Comparison of ENCODE assay signal across 12 cellular contexts in the genomic region with DNA sequence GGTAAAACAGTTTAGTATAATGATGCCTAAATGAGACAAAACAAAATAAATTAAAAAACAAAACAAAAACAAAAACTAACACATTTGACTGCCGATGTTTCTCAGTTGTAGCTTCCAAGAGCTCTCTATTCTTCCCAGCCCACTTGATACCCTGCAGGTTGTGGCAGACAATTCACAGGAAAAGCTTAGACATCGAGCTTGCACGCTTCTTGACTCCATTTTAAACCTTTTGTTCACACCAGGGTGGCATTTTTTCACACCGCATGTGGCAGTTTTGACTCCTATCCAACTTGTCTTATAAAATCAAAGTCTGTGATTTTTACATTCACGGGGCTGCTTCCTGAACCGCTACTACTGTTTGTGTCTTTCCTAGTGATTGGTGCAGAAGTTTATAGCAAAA.
DNase-seq lines count a peak whose midpoint lies in the region; ATAC-seq and TF ChIP-seq lines count a peak whose summit lies in the region.
"Had no signal": no experiment of that assay in that cellular context is flagged by ENCODE, and none has a peak within 500 bp of the region (broad histone marks: within the 10 kb centered on the region; RNA-seq: fewer than 3 reads in every experiment).

No MANE protein-coding gene starts in this region.

- no peaks in the 10 kb centered on the region for H3K4me1 ChIP-seq in CD8-positive, alpha-beta memory T cell (ENCODE audit: insufficient read depth, low read length)

- TF ChIP-seq CTCF in chondrocyte (IDR thresholded peaks at IDR 0.05): no peak

- intact Hi-C loops in activated T-helper 1 cell treated with anti-CD3 and anti-CD28 coated beads, Interleukin-12 subunit alpha, Interleukin-12 subunit beta, Interleukin-2, Interleukin-4 antibody, amounts not matched to agents 30 ng/mL and 10 ng/mL and 1 ng/mL, durations not matched to agents 14 hours and 24 hours and 36 hours (cut with micrococcal nuclease): no loop called here

- CTCF ChIA-PET in CD8-positive, alpha-beta memory T cell (lab: Charles Lee): no interaction called here

- H3K27ac Mint-ChIP-seq in chondrocyte (ENCODE audit: unreplicated experiment): peak overlapping the region; percentile 90
- H3K27ac Mint-ChIP-seq in CD8-positive, alpha-beta memory T cell: no peak overlapping the region
- no peak overlapping the region for H3K27ac Mint-ChIP-seq in activated T-helper 1 cell treated with anti-CD3 and anti-CD28 coated beads, Interleukin-12 subunit alpha, Interleukin-12 subunit beta, Interleukin-2, Interleukin-4 antibody, amounts not matched to agents 30 ng/mL and 10 ng/mL and 1 ng/mL, durations not matched to agents 14 hours and 24 hours and 36 hours

- H3K4me1 Mint-ChIP-seq in chondrocyte (ENCODE audit: low read depth): peaks cover 61% of the 10 kb centered on the region
- H3K4me1 Mint-ChIP-seq in CD8-positive, alpha-beta memory T cell: no peaks in the 10 kb centered on the region
- H3K4me1 Mint-ChIP-seq in activated T-helper 1 cell treated with anti-CD3 and anti-CD28 coated beads, Interleukin-12 subunit alpha, Interleukin-12 subunit beta, Interleukin-2, Interleukin-4 antibody, amounts not matched to agents 30 ng/mL and 10 ng/mL and 1 ng/mL, durations not matched to agents 14 hours and 24 hours and 36 hours (ENCODE audit: low read depth): no peaks in the 10 kb centered on the region

- no peaks in the 10 kb centered on the region for H3K9me3 Mint-ChIP-seq in chondrocyte (ENCODE audit: low read depth)
- H3K9me3 Mint-ChIP-seq in CD8-positive, alpha-beta memory T cell: peaks cover 0 to 2% (median 0%) of the 10 kb centered on the region in 5 donors
- H3K9me3 Mint-ChIP-seq in activated T-helper 1 cell treated with anti-CD3 and anti-CD28 coated beads, Interleukin-12 subunit alpha, Interleukin-12 subunit beta, Interleukin-2, Interleukin-4 antibody, amounts not matched to agents 30 ng/mL and 10 ng/mL and 1 ng/mL, durations not matched to agents 14 hours and 24 hours and 36 hours: no peaks in the 10 kb centered on the region

- POLR2A ChIA-PET in CD8-positive, alpha-beta memory T cell (lab: Charles Lee): no interaction called here

- H3K27ac ChIP-seq in layer of hippocampus (ENCODE audit: low read depth, low read length): peak overlapping the region; percentile 70
- H3K27ac ChIP-seq in CD8-positive, alpha-beta memory T cell (ENCODE audit: low read depth, low read length): no peak overlapping the region

- no peaks in the 10 kb centered on the region for H3K36me3 ChIP-seq in CD8-positive, alpha-beta memory T cell (ENCODE audit: insufficient read depth, low read length)

- peak overlapping the region; percentile 55 for H3K4me3 Mint-ChIP-seq in chondrocyte (ENCODE audit: unreplicated experiment)
- no peak overlapping the region for H3K4me3 Mint-ChIP-seq in CD8-positive, alpha-beta memory T cell
- no peak overlapping the region for H3K4me3 Mint-ChIP-seq in activated T-helper 1 cell treated with anti-CD3 and anti-CD28 coated beads, Interleukin-12 subunit alpha, Interleukin-12 subunit beta, Interleukin-2, Interleukin-4 antibody, amounts not matched to agents 30 ng/mL and 10 ng/mL and 1 ng/mL, durations not matched to agents 14 hours and 24 hours and 36 hours

- no peak overlapping the region for H3K4me3 ChIP-seq in CD8-positive, alpha-beta memory T cell (ENCODE audit: low read length)

- no peaks in the 10 kb centered on the region for H3K9me3 ChIP-seq in CD8-positive, alpha-beta memory T cell (ENCODE audit: low read length)

- no peaks in the 10 kb centered on the region for H3K27me3 Mint-ChIP-seq in chondrocyte (ENCODE audit: low read depth)
- H3K27me3 Mint-ChIP-seq in CD8-positive, alpha-beta memory T cell: no peaks in the 10 kb centered on the region
- no peaks in the 10 kb centered on the region for H3K27me3 Mint-ChIP-seq in activated T-helper 1 cell treated with anti-CD3 and anti-CD28 coated beads, Interleukin-12 subunit alpha, Interleukin-12 subunit beta, Interleukin-2, Interleukin-4 antibody, amounts not matched to agents 30 ng/mL and 10 ng/mL and 1 ng/mL, durations not matched to agents 14 hours and 24 hours and 36 hours (ENCODE audit: insufficient read depth)

- ATAC-seq in HG03457 (IDR thresholded peaks at IDR 0.05; ENCODE audit: unreplicated experiment): no peak

- DNase-seq in NCI-H1092 treated with DMSO at 0.1 percent for 48 hours (lab: John Stamatoyannopoulos, UW) (peak; percentile 36), chondrocyte (ENCODE audit: low spot score) (no peak), smooth muscle cell of the brain vasculature (ENCODE audit: low read depth, low spot score) (peak; percentile 67), NCI-H748 (lab: John Stamatoyannopoulos, UW; ENCODE audit: unreplicated experiment) (no peak)
- DNase-seq in CD8-positive, alpha-beta memory T cell: no peak
- no peak for DNase-seq in activated T-helper 1 cell treated with anti-CD3 and anti-CD28 coated beads, Interleukin-12 subunit alpha, Interleukin-12 subunit beta, Interleukin-2, Interleukin-4 antibody, amounts not matched to agents 30 ng/mL and 10 ng/mL and 1 ng/mL, durations not matched to agents 14 hours and 24 hours and 36 hours (ENCODE audit: low spot score)
- DNase-seq: DND-41; effector memory CD4-positive, alpha-beta T cell; HCEC 1CT; NCI-H446 treated with DMSO at 0.1 percent for 48 hours had no signal

- no peaks in the 10 kb centered on the region for H3K27me3 ChIP-seq in layer of hippocampus (ENCODE audit: control insufficient read depth, insufficient read depth, low read length)
- no peaks in the 10 kb centered on the region for H3K27me3 ChIP-seq in CD8-positive, alpha-beta memory T cell (ENCODE audit: insufficient read depth, low read length, poor library complexity, severe bottlenecking)

- peaks cover 3% of the 10 kb centered on the region for H3K36me3 Mint-ChIP-seq in chondrocyte (ENCODE audit: low read depth)
- H3K36me3 Mint-ChIP-seq in CD8-positive, alpha-beta memory T cell: no peaks in the 10 kb centered on the region
- H3K36me3 Mint-ChIP-seq in activated T-helper 1 cell treated with anti-CD3 and anti-CD28 coated beads, Interleukin-12 subunit alpha, Interleukin-12 subunit beta, Interleukin-2, Interleukin-4 antibody, amounts not matched to agents 30 ng/mL and 10 ng/mL and 1 ng/mL, durations not matched to agents 14 hours and 24 hours and 36 hours (ENCODE audit: low read depth): no peaks in the 10 kb centered on the region

Comparison
In these comparisons a context has a peak if more than half of its experiments do, and no peak if none do; other contexts are left out.
1. DNase-seq: peak in NCI-H1092 treated with DMSO at 0.1 percent for 48 hours (single experiment) and smooth muscle cell of the brain vasculature (single experiment); none in chondrocyte (single experiment), CD8-positive, alpha-beta memory T cell (0 of 5), activated T-helper 1 cell treated with anti-CD3 and anti-CD28 coated beads, Interleukin-12 subunit alpha, Interleukin-12 subunit beta, Interleukin-2, Interleukin-4 antibody, amounts not matched to agents 30 ng/mL and 10 ng/mL and 1 ng/mL, durations not matched to agents 14 hours and 24 hours and 36 hours (single experiment) and NCI-H748 (single experiment).